19 cellular contexts compared by ENCODE assay signal in the genomic region with DNA sequence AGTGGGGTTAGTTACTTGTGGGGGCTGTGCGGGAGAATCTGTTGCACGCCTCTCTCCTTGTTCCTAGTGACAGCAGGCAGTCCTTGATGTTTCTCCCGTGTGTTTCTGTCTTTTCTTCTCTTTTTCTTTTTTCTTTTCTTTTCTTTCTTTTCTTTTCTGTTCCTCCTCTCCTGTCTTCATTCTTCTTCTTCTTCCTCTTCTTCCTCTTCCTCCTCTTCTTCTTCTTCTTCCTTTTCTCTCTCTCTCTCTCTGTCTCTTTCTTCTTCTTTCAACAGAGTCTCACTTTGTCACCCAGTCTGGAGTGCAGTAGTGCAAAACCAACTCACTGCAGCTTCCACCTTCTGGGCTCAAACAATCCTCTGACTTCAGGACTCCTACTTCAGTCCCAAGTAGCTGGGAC. TPM values are rescaled to one million over a fixed set of nuclear protein-coding genes. Genes with fewer than 3 reads are reported as not detected.
DNase-seq lines count a peak whose midpoint lies in the region; ATAC-seq and TF ChIP-seq lines count a peak whose summit lies in the region.
"Had no signal": no experiment of that assay in that cellular context is flagged by ENCODE, and none has a peak within 500 bp of the region (broad histone marks: within the 10 kb centered on the region; RNA-seq: fewer than 3 reads in every experiment).

No MANE protein-coding gene starts in this region.

- DNase-seq in activated T-cell treated with anti-CD3 and anti-CD28 coated beads, Interleukin-2, amount 50 U/mL, for 72 hours: no peak
- no peak for DNase-seq in activated T-cell treated with anti-CD3 and anti-CD28 coated beads, Interleukin-2, amount 50 U/mL, for 4 hours
- DNase-seq in CD8-positive, alpha-beta memory T cell: no peak
- DNase-seq in T-helper 17 cell: no peak
- DNase-seq: AML-193; BE2C; C1 segment of cervical spinal cord; CD4-positive, alpha-beta memory T cell; CD4-positive, CD25-positive, alpha-beta regulatory T cell; DMS 273 treated with DMSO at 0.1 percent for 48 hours; DMS153; DMS79 treated with DMSO at 0.1 percent for 48 hours; GF-D8 had no signal

- no peak for ATAC-seq in activated T-cell treated with anti-CD3 and anti-CD28 coated beads, Interleukin-2, amount 50 U/mL, for 72 hours (replicated peaks in 1 of 2)
- no peak for ATAC-seq in activated T-cell treated with anti-CD3 and anti-CD28 coated beads, Interleukin-2, amount 50 U/mL, for 4 hours
- ATAC-seq in stimulated activated memory B cell treated with anti-CD40 and anti-IgM and Interleukin-4, amounts not matched to agents 10 μg/mL and 1 μg/mL and 100 μg/mL, for 72 hours: no peak
- ATAC-seq in T-helper 17 cell: no peak

- H3K27ac Mint-ChIP-seq in activated T-cell treated with anti-CD3 and anti-CD28 coated beads, Interleukin-2, amount 50 U/mL, for 72 hours: peak overlapping the region; percentile 0
- H3K27ac Mint-ChIP-seq in stimulated activated memory B cell treated with anti-CD40 and anti-IgM and Interleukin-4, amounts not matched to agents 10 μg/mL and 1 μg/mL and 100 μg/mL, for 72 hours: peak overlapping the region; percentile 16
- no peak overlapping the region for H3K27ac Mint-ChIP-seq in CD8-positive, alpha-beta memory T cell
- no peak overlapping the region for H3K27ac Mint-ChIP-seq in T-helper 17 cell
- H3K27ac Mint-ChIP-seq: CD4-positive, CD25-positive, alpha-beta regulatory T cell had no signal

- H3K36me3 Mint-ChIP-seq in activated T-cell treated with anti-CD3 and anti-CD28 coated beads, Interleukin-2, amount 50 U/mL, for 72 hours (ENCODE audit: insufficient read depth in 2 of 2): peaks cover 0 to 2% of the 10 kb centered on the region in 2 donors
- no peaks in the 10 kb centered on the region for H3K36me3 Mint-ChIP-seq in activated T-cell treated with anti-CD3 and anti-CD28 coated beads, Interleukin-2, amount 50 U/mL, for 4 hours (ENCODE audit: insufficient read depth)
- H3K36me3 Mint-ChIP-seq in stimulated activated memory B cell treated with anti-CD40 and anti-IgM and Interleukin-4, amounts not matched to agents 10 μg/mL and 1 μg/mL and 100 μg/mL, for 72 hours: no peaks in the 10 kb centered on the region
- H3K36me3 Mint-ChIP-seq in CD8-positive, alpha-beta memory T cell: peaks cover 0 to 1% (median 0%) of the 10 kb centered on the region in 3 donors
- no peaks in the 10 kb centered on the region for H3K36me3 Mint-ChIP-seq in T-helper 17 cell (ENCODE audit: low read depth)
- H3K36me3 Mint-ChIP-seq: CD14-positive monocyte; CD4-positive, alpha-beta memory T cell; CD4-positive, CD25-positive, alpha-beta regulatory T cell had no signal

- no peak overlapping the region for H3K4me3 Mint-ChIP-seq in activated T-cell treated with anti-CD3 and anti-CD28 coated beads, Interleukin-2, amount 50 U/mL, for 72 hours
- H3K4me3 Mint-ChIP-seq in activated T-cell treated with anti-CD3 and anti-CD28 coated beads, Interleukin-2, amount 50 U/mL, for 4 hours: no peak overlapping the region
- H3K4me3 Mint-ChIP-seq in stimulated activated memory B cell treated with anti-CD40 and anti-IgM and Interleukin-4, amounts not matched to agents 10 μg/mL and 1 μg/mL and 100 μg/mL, for 72 hours: no peak overlapping the region
- H3K4me3 Mint-ChIP-seq in CD8-positive, alpha-beta memory T cell: no peak overlapping the region
- no peak overlapping the region for H3K4me3 Mint-ChIP-seq in T-helper 17 cell
- H3K4me3 Mint-ChIP-seq: CD14-positive monocyte; CD4-positive, alpha-beta memory T cell had no signal

- POLR2A ChIA-PET in HEK293 (lab: Yijun Ruan, JAX): no interaction called here
- POLR2A ChIA-PET in CD8-positive, alpha-beta memory T cell (lab: Charles Lee): no interaction called here

- no peaks in the 10 kb centered on the region for H3K9me3 Mint-ChIP-seq in activated T-cell treated with anti-CD3 and anti-CD28 coated beads, Interleukin-2, amount 50 U/mL, for 72 hours
- no peaks in the 10 kb centered on the region for H3K9me3 Mint-ChIP-seq in activated T-cell treated with anti-CD3 and anti-CD28 coated beads, Interleukin-2, amount 50 U/mL, for 4 hours
- H3K9me3 Mint-ChIP-seq in stimulated activated memory B cell treated with anti-CD40 and anti-IgM and Interleukin-4, amounts not matched to agents 10 μg/mL and 1 μg/mL and 100 μg/mL, for 72 hours: no peaks in the 10 kb centered on the region
- no peaks in the 10 kb centered on the region for H3K9me3 Mint-ChIP-seq in CD8-positive, alpha-beta memory T cell
- H3K9me3 Mint-ChIP-seq: CD4-positive, CD25-positive, alpha-beta regulatory T cell had no signal

- no peak overlapping the region for H3K27ac ChIP-seq in HEK293 (ENCODE audit: extremely low read depth, low read depth, low read length)
- H3K27ac ChIP-seq in CD8-positive, alpha-beta memory T cell (ENCODE audit: low read depth, low read length): no peak overlapping the region
- H3K27ac ChIP-seq: 22Rv1, A549, BLaER1 had no signal

- TF ChIP-seq CTCF in HEK293 (tag by site-specific recombination; IDR thresholded peaks at IDR 0.05): no peak

- H3K27me3 Mint-ChIP-seq in activated T-cell treated with anti-CD3 and anti-CD28 coated beads, Interleukin-2, amount 50 U/mL, for 72 hours (ENCODE audit: low read depth): no peaks in the 10 kb centered on the region
- no peaks in the 10 kb centered on the region for H3K27me3 Mint-ChIP-seq in activated T-cell treated with anti-CD3 and anti-CD28 coated beads, Interleukin-2, amount 50 U/mL, for 4 hours (ENCODE audit: low read depth)
- H3K27me3 Mint-ChIP-seq in stimulated activated memory B cell treated with anti-CD40 and anti-IgM and Interleukin-4, amounts not matched to agents 10 μg/mL and 1 μg/mL and 100 μg/mL, for 72 hours: no peaks in the 10 kb centered on the region
- peaks cover 3% of the 10 kb centered on the region in 2 donors for H3K27me3 Mint-ChIP-seq in CD8-positive, alpha-beta memory T cell
- H3K27me3 Mint-ChIP-seq in T-helper 17 cell: peaks cover 6% of the 10 kb centered on the region

- H3K4me1 Mint-ChIP-seq in activated T-cell treated with anti-CD3 and anti-CD28 coated beads, Interleukin-2, amount 50 U/mL, for 72 hours (ENCODE audit: low read depth): peaks cover 10% of the 10 kb centered on the region
- H3K4me1 Mint-ChIP-seq in activated T-cell treated with anti-CD3 and anti-CD28 coated beads, Interleukin-2, amount 50 U/mL, for 4 hours (ENCODE audit: low read depth): peaks cover 5% of the 10 kb centered on the region
- H3K4me1 Mint-ChIP-seq in stimulated activated memory B cell treated with anti-CD40 and anti-IgM and Interleukin-4, amounts not matched to agents 10 μg/mL and 1 μg/mL and 100 μg/mL, for 72 hours: peaks cover 7% of the 10 kb centered on the region
- H3K4me1 Mint-ChIP-seq in CD8-positive, alpha-beta memory T cell: peaks cover 4 to 6% (median 6%) of the 10 kb centered on the region in 3 donors
- H3K4me1 Mint-ChIP-seq in T-helper 17 cell: peaks cover 9% of the 10 kb centered on the region

- no peaks in the 10 kb centered on the region for H3K36me3 ChIP-seq in HEK293 (ENCODE audit: control insufficient read depth in 2 of 2, insufficient read depth in 1 of 2, low read length in 2 of 2)
- no peaks in the 10 kb centered on the region for H3K36me3 ChIP-seq in CD8-positive, alpha-beta memory T cell (ENCODE audit: insufficient read depth, low read length)
- H3K36me3 ChIP-seq: BE2C, BLaER1 had no signal

- no peak overlapping the region for H3K4me3 ChIP-seq in HEK293 (ENCODE audit: low read depth, low read length)
- H3K4me3 ChIP-seq in CD8-positive, alpha-beta memory T cell (ENCODE audit: low read length): no peak overlapping the region
- H3K4me3 ChIP-seq: A549, BLaER1 had no signal

- H3K27me3 ChIP-seq in CD8-positive, alpha-beta memory T cell (ENCODE audit: insufficient read depth, low read length, poor library complexity, severe bottlenecking): no peaks in the 10 kb centered on the region
- H3K27me3 ChIP-seq: BE2C, BLaER1 had no signal

- H3K4me1 ChIP-seq in HEK293 (ENCODE audit: control insufficient read depth, insufficient read depth, low read length): no peaks in the 10 kb centered on the region
- H3K4me1 ChIP-seq in CD8-positive, alpha-beta memory T cell (ENCODE audit: insufficient read depth, low read length): no peaks in the 10 kb centered on the region
- H3K4me1 ChIP-seq: A549, BE2C, BLaER1 had no signal

- H3K9me3 ChIP-seq in HEK293 (ENCODE audit: control insufficient read depth, insufficient read depth, low read depth, low read length): no peaks in the 10 kb centered on the region
- H3K9me3 ChIP-seq in CD8-positive, alpha-beta memory T cell (ENCODE audit: low read length): no peaks in the 10 kb centered on the region
- no peaks in the 10 kb centered on the region for H3K9me3 ChIP-seq in T-helper 17 cell (ENCODE audit: control insufficient read depth, low read length, poor library complexity, severe bottlenecking)
- H3K9me3 ChIP-seq: A549, BE2C had no signal

- CTCF ChIA-PET in HEK293 (lab: Yijun Ruan, JAX): no interaction called here
- CTCF ChIA-PET in CD8-positive, alpha-beta memory T cell (lab: Charles Lee): no interaction called here

TF ChIP-seq in HEK293, 187 proteins besides CTCF, POLR2A, EP300 and RAD21:
- TF ChIP-seq ZNF366 (tag by site-specific recombination; conservative IDR thresholded peaks at IDR 0.05): 0 out of 2 replicates have a peak, but pooled peaks have one; percentile 12
- TF ChIP-seq, protein P1, sequence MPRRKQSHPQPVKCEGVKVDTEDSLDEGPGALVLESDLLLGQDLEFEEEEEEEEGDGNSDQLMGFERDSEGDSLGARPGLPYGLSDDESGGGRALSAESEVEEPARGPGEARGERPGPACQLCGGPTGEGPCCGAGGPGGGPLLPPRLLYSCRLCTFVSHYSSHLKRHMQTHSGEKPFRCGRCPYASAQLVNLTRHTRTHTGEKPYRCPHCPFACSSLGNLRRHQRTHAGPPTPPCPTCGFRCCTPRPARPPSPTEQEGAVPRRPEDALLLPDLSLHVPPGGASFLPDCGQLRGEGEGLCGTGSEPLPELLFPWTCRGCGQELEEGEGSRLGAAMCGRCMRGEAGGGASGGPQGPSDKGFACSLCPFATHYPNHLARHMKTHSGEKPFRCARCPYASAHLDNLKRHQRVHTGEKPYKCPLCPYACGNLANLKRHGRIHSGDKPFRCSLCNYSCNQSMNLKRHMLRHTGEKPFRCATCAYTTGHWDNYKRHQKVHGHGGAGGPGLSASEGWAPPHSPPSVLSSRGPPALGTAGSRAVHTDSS (tag by site-specific recombination; IDR thresholded peaks at IDR 0.05): peak; percentile 61; the same call in 1 of the 2 replicates
- no peak for TF ChIP-seq ZNF548 (tag by site-specific recombination; IDR thresholded peaks at IDR 0.05)
- no peak for TF ChIP-seq ZNF600 (tag by site-specific recombination; IDR thresholded peaks at IDR 0.05)

RNA-seq across cellular contexts. Expression of a gene that starts 6.8 kb away (rescaled TPM):
- total RNA-seq in activated T-cell treated with anti-CD3 and anti-CD28 coated beads, Interleukin-2, amount 50 U/mL, for 72 hours: 10 to 100 TPM; 23.8 to 28.2 TPM
- 1 to 10 TPM; 3.9 to 7.6 (median 5.5) TPM for total RNA-seq in activated T-cell treated with anti-CD3 and anti-CD28 coated beads, Interleukin-2, amount 50 U/mL, for 4 hours
- 1 to 10 TPM; 6.9 to 8.2 TPM for total RNA-seq in CD8-positive, alpha-beta memory T cell
- 17.3 TPM for polyA plus RNA-seq in CD8-positive, alpha-beta memory T cell
- total RNA-seq in T-helper 17 cell: 10 to 100 TPM in 1 of 2 donors, 1 to 10 TPM in 1; 7.9 to 16.5 TPM

Comparison
In these comparisons a context has a peak if more than half of its experiments do, and no peak if none do; other contexts are left out.
1. H3K27ac Mint-ChIP-seq: peak in activated T-cell treated with anti-CD3 and anti-CD28 coated beads, Interleukin-2, amount 50 U/mL, for 72 hours (single experiment) and stimulated activated memory B cell treated with anti-CD40 and anti-IgM and Interleukin-4, amounts not matched to agents 10 μg/mL and 1 μg/mL and 100 μg/mL, for 72 hours (single experiment); none in CD8-positive, alpha-beta memory T cell (0 of 8) and T-helper 17 cell (single experiment).